In genomic region chr14:55731881-55732498, GRCh38 we compare ENCODE assay signal across 8 cellular contexts.
DNase-seq lines count a peak whose midpoint lies in the region; ATAC-seq and TF ChIP-seq lines count a peak whose summit lies in the region.

No MANE protein-coding gene starts in this region.

- no peak overlapping the region for H3K27ac ChIP-seq in right lobe of liver

- no peak for TF ChIP-seq POLR2A in right lobe of liver (IDR thresholded peaks at IDR 0.05)

- DNase-seq in AML-193 (lab: John Stamatoyannopoulos, UW) (peak; percentile 10 to 26), HAP-1 (ENCODE audit: low spot score in 2 of 2) (peak; percentile 14 to 77), T-helper 1 cell (peak in 4 of 5 donors; percentile 16 to 60 (median 47)), astrocyte of the spinal cord (ENCODE audit: low read depth, low spot score) (peak; percentile 20), right lobe of liver (no peak), AG20443 (ENCODE audit: low spot score) (no peak)
- peak in 4 of 6 experiments; percentile 14 to 48 (median 34) for DNase-seq in stimulated activated naive CD4-positive, alpha-beta T cell (lab: John Stamatoyannopoulos, UW)

- H3K4me3 ChIP-seq in HAP-1 (no peak overlapping the region), astrocyte of the spinal cord (ENCODE audit: low read depth, low read length) (no peak overlapping the region), right lobe of liver (no peak overlapping the region)

- in situ Hi-C loops in HAP-1 (cut with MboI; ENCODE audit: low sequenced_read_pairs) (loop anchor here (10.0 kb wide), 1 partner anchor 613 kb away; no protein-coding TSS in a partner anchor), astrocyte of the spinal cord (cut with HindIII; ENCODE audit: low sequenced_read_pairs) (no loop called here)

- intact Hi-C loops in right lobe of liver (cut with DNase I): no loop called here

- no peaks in the 10 kb centered on the region for H3K9me3 ChIP-seq in HAP-1
- no peaks in the 10 kb centered on the region for H3K9me3 ChIP-seq in right lobe of liver

- WGBS in right lobe of liver (ENCODE audit: insufficient coverage, low coverage, low lambda C conversion rate, missing lambda C conversion rate): 0% methylated on average over 2 of the region's 2 CpGs

- TF ChIP-seq CTCF in astrocyte of the spinal cord (IDR thresholded peaks at IDR 0.05; ENCODE audit: low read depth, low read length): peak; percentile 64
- TF ChIP-seq CTCF in right lobe of liver (IDR thresholded peaks at IDR 0.05): peak; percentile 57 to 72 (median 68)

- H3K36me3 ChIP-seq in HAP-1 (replicated peaks) (no peaks in the 10 kb centered on the region), right lobe of liver (no peaks in the 10 kb centered on the region)

- peak in 2 of 4 donors; percentile 50 to 56 for ATAC-seq in right lobe of liver
- no peak for ATAC-seq in HG03460 (IDR thresholded peaks at IDR 0.05; ENCODE audit: unreplicated experiment)

- H3K4me1 ChIP-seq in HAP-1 (peaks cover 11% of the 10 kb centered on the region), right lobe of liver (no peaks in the 10 kb centered on the region)

- H3K27me3 ChIP-seq in HAP-1 (ENCODE audit: low read depth): no peaks in the 10 kb centered on the region
- no peaks in the 10 kb centered on the region for H3K27me3 ChIP-seq in right lobe of liver

Comparison
In these comparisons a context has a peak if more than half of its experiments do, and no peak if none do; other contexts are left out.
1. DNase-seq: peak in AML-193 (2 of 2), HAP-1 (2 of 2), T-helper 1 cell (4 of 5), astrocyte of the spinal cord (single experiment) and stimulated activated naive CD4-positive, alpha-beta T cell (4 of 6); none in right lobe of liver (0 of 3) and AG20443 (single experiment).